ENCODE assay signal across 12 cellular contexts in genomic region chr5:143102414-143102813, GRCh38.
A peak's percentile ranks its signal among the peaks of the same experiment; 100 is the strongest.
DNase-seq lines count a peak whose midpoint lies in the region; ATAC-seq and TF ChIP-seq lines count a peak whose summit lies in the region.
"Had no signal": no experiment of that assay in that cellular context is flagged by ENCODE, and none has a peak within 500 bp of the region (broad histone marks: within the 10 kb centered on the region; RNA-seq: fewer than 3 reads in every experiment).

No MANE protein-coding gene starts in this region.

- peaks cover 2 to 19% (median 16%) of the 10 kb centered on the region in 5 donors for H3K4me1 ChIP-seq in subcutaneous abdominal adipose tissue (ENCODE audit: control insufficient read depth in 5 of 5, insufficient read depth in 5 of 5, low read length in 5 of 5)
- no peaks in the 10 kb centered on the region for H3K4me1 ChIP-seq in GM23338 (ENCODE audit: insufficient read depth)

- intact Hi-C loops in activated CD8-positive, alpha-beta T cell treated with anti-CD3 and anti-CD28 coated beads for 36 hours (cut with micrococcal nuclease) = loop anchor here (5.0 kb wide), 2 partner anchors 80 to 100 kb away; no protein-coding TSS in a partner anchor

- no peak for TF ChIP-seq CTCF in activated CD8-positive, alpha-beta T cell treated with anti-CD3 and anti-CD28 coated beads for 36 hours (IDR thresholded peaks at IDR 0.05)
- no peak for TF ChIP-seq CTCF in GM23338 (conservative IDR thresholded peaks at IDR 0.05; ENCODE audit: low read depth in 2 of 2)

- H3K36me3 Mint-ChIP-seq in activated CD8-positive, alpha-beta T cell treated with anti-CD3 and anti-CD28 coated beads for 36 hours (ENCODE audit: low read depth) = peaks cover 11% of the 10 kb centered on the region
- H3K36me3 Mint-ChIP-seq in activated CD8-positive, alpha-beta T cell treated with anti-CD3 and anti-CD28 coated beads, Interleukin-2, amount 10 ng/mL, durations not matched to agents 7 days and 5 days (ENCODE audit: low read depth) = peaks cover 1% of the 10 kb centered on the region
- peaks cover 10% of the 10 kb centered on the region for H3K36me3 Mint-ChIP-seq in activated naive CD8-positive, alpha-beta T cell treated with anti-CD3 and anti-CD28 coated beads, Interleukin-2, amount 50 U/mL, for 24 hours (ENCODE audit: low read depth)
- H3K36me3 Mint-ChIP-seq in immature natural killer cell (peaks cover 8 to 15% (median 13%) of the 10 kb centered on the region in 3 donors), GM23338 (ENCODE audit: low read depth) (peaks cover 3% of the 10 kb centered on the region; the same call in 1 of the 3 replicates)
- peaks cover 0 to 34% (median 24%) of the 10 kb centered on the region in 3 donors for H3K36me3 Mint-ChIP-seq in naive thymus-derived CD8-positive, alpha-beta T cell

- H3K27me3 ChIP-seq in subcutaneous abdominal adipose tissue (ENCODE audit: control insufficient read depth in 5 of 5, insufficient read depth in 4 of 5, low read length in 5 of 5) (no peaks in the 10 kb centered on the region), GM23338 (ENCODE audit: insufficient read depth) (no peaks in the 10 kb centered on the region)
- H3K27me3 ChIP-seq: cardiac muscle cell had no signal

- no peaks in the 10 kb centered on the region for H3F3A ChIP-seq in GM23338 (replicated peaks; ENCODE audit: low read depth)

- no peaks in the 10 kb centered on the region for H4K20me1 ChIP-seq in GM23338 (replicated peaks; ENCODE audit: insufficient read depth)

- H3K4me3 Mint-ChIP-seq in activated CD8-positive, alpha-beta T cell treated with anti-CD3 and anti-CD28 coated beads for 36 hours = no peak overlapping the region
- no peak overlapping the region for H3K4me3 Mint-ChIP-seq in activated CD8-positive, alpha-beta T cell treated with anti-CD3 and anti-CD28 coated beads, Interleukin-2, amount 10 ng/mL, durations not matched to agents 7 days and 5 days
- peak overlapping the region; percentile 53 for H3K4me3 Mint-ChIP-seq in activated naive CD8-positive, alpha-beta T cell treated with anti-CD3 and anti-CD28 coated beads, Interleukin-2, amount 50 U/mL, for 24 hours
- H3K4me3 Mint-ChIP-seq in immature natural killer cell = no peak overlapping the region
- H3K4me3 Mint-ChIP-seq in naive thymus-derived CD8-positive, alpha-beta T cell = no peak overlapping the region
- no peak overlapping the region for H3K4me3 Mint-ChIP-seq in GM23338

- H3K9me2 ChIP-seq in GM23338 (ENCODE audit: insufficient read depth) = no peaks in the 10 kb centered on the region

- H3K9me3 Mint-ChIP-seq in activated CD8-positive, alpha-beta T cell treated with anti-CD3 and anti-CD28 coated beads for 36 hours = no peaks in the 10 kb centered on the region
- H3K9me3 Mint-ChIP-seq in activated CD8-positive, alpha-beta T cell treated with anti-CD3 and anti-CD28 coated beads, Interleukin-2, amount 10 ng/mL, durations not matched to agents 7 days and 5 days (ENCODE audit: insufficient read depth) = no peaks in the 10 kb centered on the region
- H3K9me3 Mint-ChIP-seq in activated naive CD8-positive, alpha-beta T cell treated with anti-CD3 and anti-CD28 coated beads, Interleukin-2, amount 50 U/mL, for 24 hours = peaks cover 3% of the 10 kb centered on the region
- no peaks in the 10 kb centered on the region for H3K9me3 Mint-ChIP-seq in immature natural killer cell
- H3K9me3 Mint-ChIP-seq in naive thymus-derived CD8-positive, alpha-beta T cell = no peaks in the 10 kb centered on the region
- H3K9me3 Mint-ChIP-seq in GM23338 = no peaks in the 10 kb centered on the region

- H3K27ac Mint-ChIP-seq in activated CD8-positive, alpha-beta T cell treated with anti-CD3 and anti-CD28 coated beads for 36 hours = peak overlapping the region; percentile 94
- no peak overlapping the region for H3K27ac Mint-ChIP-seq in activated CD8-positive, alpha-beta T cell treated with anti-CD3 and anti-CD28 coated beads, Interleukin-2, amount 10 ng/mL, durations not matched to agents 7 days and 5 days
- peak overlapping the region; percentile 98 for H3K27ac Mint-ChIP-seq in activated naive CD8-positive, alpha-beta T cell treated with anti-CD3 and anti-CD28 coated beads, Interleukin-2, amount 50 U/mL, for 24 hours
- H3K27ac Mint-ChIP-seq in immature natural killer cell (peak overlapping the region in 4 of 6 donors; percentile 33 to 79 (median 48)), GM23338 (no peak overlapping the region)
- H3K27ac Mint-ChIP-seq in naive thymus-derived CD8-positive, alpha-beta T cell = peak overlapping the region in 1 of 10 donors; percentile 12

- H3K9me3 ChIP-seq in subcutaneous abdominal adipose tissue (ENCODE audit: control insufficient read depth in 5 of 5, low read length in 5 of 5) = no peaks in the 10 kb centered on the region

- no peaks in the 10 kb centered on the region for H3K27me3 Mint-ChIP-seq in activated CD8-positive, alpha-beta T cell treated with anti-CD3 and anti-CD28 coated beads for 36 hours
- H3K27me3 Mint-ChIP-seq in activated CD8-positive, alpha-beta T cell treated with anti-CD3 and anti-CD28 coated beads, Interleukin-2, amount 10 ng/mL, durations not matched to agents 7 days and 5 days (ENCODE audit: low read depth) = no peaks in the 10 kb centered on the region
- H3K27me3 Mint-ChIP-seq in activated naive CD8-positive, alpha-beta T cell treated with anti-CD3 and anti-CD28 coated beads, Interleukin-2, amount 50 U/mL, for 24 hours = no peaks in the 10 kb centered on the region
- H3K27me3 Mint-ChIP-seq in immature natural killer cell (ENCODE audit: low read depth in 3 of 3) (peaks cover 0 to 2% (median 0%) of the 10 kb centered on the region in 3 donors), GM23338 (ENCODE audit: insufficient read depth, low read depth, poor library complexity) (no peaks in the 10 kb centered on the region)
- no peaks in the 10 kb centered on the region for H3K27me3 Mint-ChIP-seq in naive thymus-derived CD8-positive, alpha-beta T cell

- H3K27ac ChIP-seq in subcutaneous abdominal adipose tissue (ENCODE audit: low read depth, low read length) (peak overlapping the region; percentile 55), GM23338 (ENCODE audit: low read depth) (no peak overlapping the region)
- H3K27ac ChIP-seq: cardiac muscle cell had no signal

- POLR2A ChIA-PET in activated CD8-positive, alpha-beta T cell treated with anti-CD3 and anti-CD28 coated beads for 36 hours (lab: Charles Lee) = interaction anchor here (0.6 kb wide), 1 partner anchor 82 kb away, joined by 3 read pairs; no protein-coding TSS in a partner anchor
- POLR2A ChIA-PET in activated CD8-positive, alpha-beta T cell treated with anti-CD3 and anti-CD28 coated beads, Interleukin-2, amount 10 ng/mL, durations not matched to agents 7 days and 5 days (lab: Charles Lee) = no interaction called here
- POLR2A ChIA-PET in naive thymus-derived CD8-positive, alpha-beta T cell (lab: Charles Lee) = no interaction called here

- CTCF ChIA-PET in activated CD8-positive, alpha-beta T cell treated with anti-CD3 and anti-CD28 coated beads for 36 hours (lab: Charles Lee) = interaction anchor here (0.6 kb wide), 1 partner anchor 11 kb away, joined by 3 read pairs; no protein-coding TSS in a partner anchor
- CTCF ChIA-PET in activated CD8-positive, alpha-beta T cell treated with anti-CD3 and anti-CD28 coated beads, Interleukin-2, amount 10 ng/mL, durations not matched to agents 7 days and 5 days (lab: Charles Lee) = interaction anchor here (1.2 kb wide), 1 partner anchor 302 kb away, joined by 3 read pairs; no protein-coding TSS in a partner anchor

- H2AFZ ChIP-seq in GM23338 = no peak overlapping the region

- no peaks in the 10 kb centered on the region for H3K79me2 ChIP-seq in GM23338 (replicated peaks; ENCODE audit: insufficient read depth)

- no peak for ATAC-seq in activated CD8-positive, alpha-beta T cell treated with anti-CD3 and anti-CD28 coated beads for 36 hours
- no peak for ATAC-seq in activated CD8-positive, alpha-beta T cell treated with anti-CD3 and anti-CD28 coated beads, Interleukin-2, amount 10 ng/mL, durations not matched to agents 7 days and 5 days
- ATAC-seq in activated naive CD8-positive, alpha-beta T cell treated with anti-CD3 and anti-CD28 coated beads, Interleukin-2, amount 50 U/mL, for 24 hours = no peak
- ATAC-seq in naive thymus-derived CD8-positive, alpha-beta T cell = no peak
- ATAC-seq in GM23338 = no peak

- DNase-seq in activated CD8-positive, alpha-beta T cell treated with anti-CD3 and anti-CD28 coated beads for 36 hours = no peak
- no peak for DNase-seq in activated CD8-positive, alpha-beta T cell treated with anti-CD3 and anti-CD28 coated beads, Interleukin-2, amount 10 ng/mL, durations not matched to agents 7 days and 5 days
- no peak for DNase-seq in activated naive CD8-positive, alpha-beta T cell treated with anti-CD3 and anti-CD28 coated beads, Interleukin-2, amount 50 U/mL, for 24 hours
- no peak for DNase-seq in immature natural killer cell
- no peak for DNase-seq in activated effector memory CD4-positive, alpha-beta T cell treated with anti-CD3 and anti-CD28 coated beads, Interleukin-2, amount 50 U/mL, for 16 hours
- DNase-seq in naive thymus-derived CD8-positive, alpha-beta T cell = no peak
- DNase-seq in GM23338 (ENCODE audit: low spot score) = no peak
- DNase-seq: GF-D8, NCI-H2029 treated with DMSO at 0.1 percent for 48 hours, NCI-H774 had no signal

- peaks cover 40% of the 10 kb centered on the region for H3K4me1 Mint-ChIP-seq in activated CD8-positive, alpha-beta T cell treated with anti-CD3 and anti-CD28 coated beads for 36 hours (ENCODE audit: low read depth)
- peaks cover 31% of the 10 kb centered on the region for H3K4me1 Mint-ChIP-seq in activated CD8-positive, alpha-beta T cell treated with anti-CD3 and anti-CD28 coated beads, Interleukin-2, amount 10 ng/mL, durations not matched to agents 7 days and 5 days (ENCODE audit: low read depth)
- H3K4me1 Mint-ChIP-seq in activated naive CD8-positive, alpha-beta T cell treated with anti-CD3 and anti-CD28 coated beads, Interleukin-2, amount 50 U/mL, for 24 hours = peaks cover 48% of the 10 kb centered on the region
- H3K4me1 Mint-ChIP-seq in immature natural killer cell (peaks cover 31 to 45% of the 10 kb centered on the region in 2 donors), GM23338 (peaks cover 5% of the 10 kb centered on the region; the same call in 1 of the 3 replicates)
- H3K4me1 Mint-ChIP-seq in naive thymus-derived CD8-positive, alpha-beta T cell = peaks cover 0 to 14% (median 10%) of the 10 kb centered on the region in 4 donors

- no peak overlapping the region for H3K4me2 ChIP-seq in GM23338

- H3K4me3 ChIP-seq in subcutaneous abdominal adipose tissue (ENCODE audit: low read depth in 1 of 5, low read length in 5 of 5) (peak overlapping the region in 1 of 5 donors; percentile 15), GM23338 (no peak overlapping the region)
- H3K4me3 ChIP-seq: cardiac muscle cell had no signal

- no peak overlapping the region for H3K9ac ChIP-seq in subcutaneous abdominal adipose tissue (ENCODE audit: low read length in 5 of 5)

- H3K36me3 ChIP-seq in subcutaneous abdominal adipose tissue (ENCODE audit: control insufficient read depth in 5 of 5, insufficient read depth in 5 of 5, low read length in 5 of 5) (no peaks in the 10 kb centered on the region), GM23338 (ENCODE audit: insufficient read depth) (no peaks in the 10 kb centered on the region)
- H3K36me3 ChIP-seq: cardiac muscle cell had no signal

TF ChIP-seq in GM23338, 12 proteins besides CTCF, POLR2A, EP300 and RAD21 (continues in another document):
- TF ChIP-seq JUNB (IDR thresholded peaks at IDR 0.05; ENCODE audit: unreplicated experiment) = no peak
- TF ChIP-seq ZNF114 (CRISPR knock-in tag; IDR thresholded peaks at IDR 0.05) = no peak

Comparison
In these comparisons a context has a peak if more than half of its experiments do, and no peak if none do; other contexts are left out.
1. H3K27ac Mint-ChIP-seq: peak in activated CD8-positive, alpha-beta T cell treated with anti-CD3 and anti-CD28 coated beads for 36 hours (single experiment), activated naive CD8-positive, alpha-beta T cell treated with anti-CD3 and anti-CD28 coated beads, Interleukin-2, amount 50 U/mL, for 24 hours (single experiment) and immature natural killer cell (4 of 6); none in activated CD8-positive, alpha-beta T cell treated with anti-CD3 and anti-CD28 coated beads, Interleukin-2, amount 10 ng/mL, durations not matched to agents 7 days and 5 days (single experiment) and GM23338 (single experiment).